In genomic region chr20:63955846-63956663, GRCh38 we compare ENCODE assay signal across 8 cellular contexts.
DNase-seq lines count a peak whose midpoint lies in the region; ATAC-seq and TF ChIP-seq lines count a peak whose summit lies in the region.

UCKL1 (minus strand) TSS chr20:63956416; CDS start chr20:63956372, 44 bp downstream.

- H3K36me3 Mint-ChIP-seq in nephron progenitor cell (ENCODE audit: low read depth): no peaks in the 10 kb centered on the region

- DNase-seq in DMS153 treated with DMSO at 0.1 percent for 48 hours (lab: John Stamatoyannopoulos, UW; ENCODE audit: unreplicated experiment) (peak; percentile 57), RPMI8226 (peak; percentile 91), fibroblast of pulmonary artery (ENCODE audit: low read depth) (peak; percentile 92), nephron progenitor cell (peak; percentile 90)
- peak; percentile 80 for DNase-seq in activated effector memory CD4-positive, alpha-beta T cell treated with Interleukin-2 at 50 U/mL for 16 hours
- DNase-seq in stimulated activated naive CD8-positive, alpha-beta T cell treated with anti-CD3 and anti-CD28 coated beads, Interleukin-15, amount 100 ng/mL, for 72 hours: peak; percentile 87 to 93

- H3K4me3 Mint-ChIP-seq in nephron progenitor cell: peak within 1 kb of the TSS; percentile 83
- peak within 1 kb of the TSS; percentile 83 to 90 for H3K4me3 Mint-ChIP-seq in stimulated activated naive CD8-positive, alpha-beta T cell treated with anti-CD3 and anti-CD28 coated beads, Interleukin-15, amount 100 ng/mL, for 72 hours

- no peaks in the 10 kb centered on the region for H3K9me3 Mint-ChIP-seq in nephron progenitor cell
- H3K9me3 Mint-ChIP-seq in stimulated activated naive CD8-positive, alpha-beta T cell treated with anti-CD3 and anti-CD28 coated beads, Interleukin-15, amount 100 ng/mL, for 72 hours: no peaks in the 10 kb centered on the region

- no peaks in the 10 kb centered on the region for H3K27me3 ChIP-seq in HUES6 (ENCODE audit: control insufficient read depth, insufficient read depth, low read length)

- no peak within 1 kb of the TSS for H3K27ac Mint-ChIP-seq in nephron progenitor cell
- H3K27ac Mint-ChIP-seq in stimulated activated naive CD8-positive, alpha-beta T cell treated with anti-CD3 and anti-CD28 coated beads, Interleukin-15, amount 100 ng/mL, for 72 hours: peak within 1 kb of the TSS; percentile 90 to 96

- H3K36me3 ChIP-seq in HUES6 (ENCODE audit: control insufficient read depth, insufficient read depth, low read length): peaks cover 16% of the 10 kb centered on the region

- peak within 1 kb of the TSS; percentile 98 for H3K9ac ChIP-seq in HUES6 (ENCODE audit: low read length)

- no peaks in the 10 kb centered on the region for H3K9me3 ChIP-seq in HUES6 (ENCODE audit: control insufficient read depth, insufficient read depth, low read depth, low read length)

- peaks cover 41% of the 10 kb centered on the region for H3K4me1 Mint-ChIP-seq in nephron progenitor cell
- H3K4me1 Mint-ChIP-seq in stimulated activated naive CD8-positive, alpha-beta T cell treated with anti-CD3 and anti-CD28 coated beads, Interleukin-15, amount 100 ng/mL, for 72 hours: peaks cover 68% of the 10 kb centered on the region

- ATAC-seq in GM21423 (IDR thresholded peaks at IDR 0.05; ENCODE audit: unreplicated experiment): peak; percentile 68
- peak; percentile 83 for ATAC-seq in stimulated activated naive CD8-positive, alpha-beta T cell treated with anti-CD3 and anti-CD28 coated beads, Interleukin-15, amount 100 ng/mL, for 72 hours

- TF ChIP-seq CTCF in fibroblast of pulmonary artery (IDR thresholded peaks at IDR 0.05; ENCODE audit: low read length, missing control alignments) (no peak), nephron progenitor cell (IDR thresholded peaks at IDR 0.05) (no peak)

- no peaks in the 10 kb centered on the region for H3K27me3 Mint-ChIP-seq in nephron progenitor cell (ENCODE audit: low read depth, poor library complexity)
- no peaks in the 10 kb centered on the region for H3K27me3 Mint-ChIP-seq in stimulated activated naive CD8-positive, alpha-beta T cell treated with anti-CD3 and anti-CD28 coated beads, Interleukin-15, amount 100 ng/mL, for 72 hours

- H3K4me3 ChIP-seq in HUES6 (ENCODE audit: low read depth, low read length) (peak within 1 kb of the TSS; percentile 100), fibroblast of pulmonary artery (replicated peaks; ENCODE audit: low read depth, low read length) (peak within 1 kb of the TSS; percentile 80)

- H3K4me1 ChIP-seq in HUES6 (ENCODE audit: control insufficient read depth, insufficient read depth, low read length): peaks cover 35% of the 10 kb centered on the region

- H3K27ac ChIP-seq in HUES6 (ENCODE audit: low read depth, low read length): peak within 1 kb of the TSS; percentile 96

Comparison
In these comparisons a context has a peak if more than half of its experiments do, and no peak if none do; other contexts are left out.
1. Peak in every context shown above with its lines: DNase-seq, ATAC-seq, H3K4me3 ChIP-seq and H3K27ac ChIP-seq.